Comparison of ENCODE assay signal across 25 cellular contexts in genomic region chr2:31969178-31969577, GRCh38.
"Had no signal": no experiment of that assay in that cellular context is flagged by ENCODE, and none has a peak within 500 bp of the region (broad histone marks: within the 10 kb centered on the region; RNA-seq: fewer than 3 reads in every experiment).

No MANE protein-coding gene starts in this region.

- H3K4me3 ChIP-seq: left lung, lower lobe of right lung, neural progenitor cell, right atrium auricular region, skin epidermis, spleen, suprapubic skin, thoracic aorta, tibial artery, uterus had no signal

- H3K36me3 ChIP-seq: lower lobe of right lung, neural progenitor cell, neutrophil, right atrium auricular region, suprapubic skin, tibial artery, uterus had no signal

- H3K9ac ChIP-seq: neural progenitor cell had no signal

- H3K4me1 ChIP-seq: lower lobe of right lung, neural progenitor cell, right atrium auricular region, suprapubic skin, tibial artery, uterus had no signal

- H3K27me3 ChIP-seq: left lung, neural progenitor cell, neutrophil, right atrium auricular region, spleen, suprapubic skin, tibial artery, uterus had no signal

- H3K27ac ChIP-seq: left lung, lower lobe of right lung, neural progenitor cell, neutrophil, right atrium auricular region, skin epidermis, spleen, suprapubic skin, thoracic aorta, tibial artery, uterus had no signal

- FAIRE-seq: keratinocyte had no signal

- H2AFZ ChIP-seq: neural progenitor cell had no signal

- H3K4me2 ChIP-seq: neural progenitor cell had no signal

- DNase-seq: hippocampal formation; left colon; left lung; lower lobe of right lung; mammary epithelial cell; mesendoderm; naive B cell; natural killer cell; nephron progenitor cell; occipital lobe; spleen; stimulated activated CD4-positive, alpha-beta T cell treated with anti-CD3 and anti-CD28 coated beads, Interleukin-4, amount 100 ng/mL, for 24 hours; stimulated activated naive CD4-positive, alpha-beta T cell; tibial artery; trophoblast cell; uterus had no signal

- H3K9me3 ChIP-seq: left lung, lower lobe of right lung, neutrophil, right atrium auricular region, spleen, suprapubic skin, thoracic aorta, tibial artery, uterus had no signal

- ATAC-seq: left colon; left lung; lower lobe of right lung; natural killer cell; sciatic nerve; stimulated activated effector memory CD8-positive, alpha-beta T cell treated with anti-CD3 and anti-CD28 coated beads, Interleukin-12 subunit alpha, Interleukin-12 subunit beta, amount 100 ng/mL, for 72 hours had no signal
